Comparison of ENCODE assay signal across 8 cellular contexts in genomic region chr19:8363803-8364771, GRCh38. TPM values are rescaled to one million over a fixed set of nuclear protein-coding genes. Genes with fewer than 3 reads are reported as not detected.
DNase-seq lines count a peak whose midpoint lies in the region; ATAC-seq and TF ChIP-seq lines count a peak whose summit lies in the region.

A gene with protein sequence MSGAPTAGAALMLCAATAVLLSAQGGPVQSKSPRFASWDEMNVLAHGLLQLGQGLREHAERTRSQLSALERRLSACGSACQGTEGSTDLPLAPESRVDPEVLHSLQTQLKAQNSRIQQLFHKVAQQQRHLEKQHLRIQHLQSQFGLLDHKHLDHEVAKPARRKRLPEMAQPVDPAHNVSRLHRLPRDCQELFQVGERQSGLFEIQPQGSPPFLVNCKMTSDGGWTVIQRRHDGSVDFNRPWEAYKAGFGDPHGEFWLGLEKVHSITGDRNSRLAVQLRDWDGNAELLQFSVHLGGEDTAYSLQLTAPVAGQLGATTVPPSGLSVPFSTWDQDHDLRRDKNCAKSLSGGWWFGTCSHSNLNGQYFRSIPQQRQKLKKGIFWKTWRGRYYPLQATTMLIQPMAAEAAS (plus strand): TSS chr19:8364155. CDS start chr19:8364322, 167 bp downstream.

- intact Hi-C loops in lower leg skin (cut with DNase I; ENCODE audit: low total_unique reads) = no loop called here

- TF ChIP-seq CTCF in lower leg skin (IDR thresholded peaks at IDR 0.05) = no peak

- H3K4me3 ChIP-seq in lower leg skin (ENCODE audit: low read depth, poor library complexity, severe bottlenecking) = peak within 1 kb of the TSS; percentile 64

- DNase-seq in NCI-H345 (lab: John Stamatoyannopoulos, UW) (peak; percentile 50), NCI-H345 treated with DMSO at 0.1 percent for 48 hours (lab: John Stamatoyannopoulos, UW; ENCODE audit: unreplicated experiment) (no peak), ecto neural progenitor cell (ENCODE audit: low spot score) (peak; percentile 76), lower leg skin (ENCODE audit: low spot score in 2 of 2) (peak; percentile 77 to 96), NCI-H187 (lab: John Stamatoyannopoulos, UW) (no peak)
- peak; percentile 19 to 32 for DNase-seq in activated CD4-positive, alpha-beta T cell treated with anti-CD3 and anti-CD28 coated beads, Interleukin-2, amount 50 U/mL, for 24 hours (ENCODE audit: low read depth in 1 of 2, low spot score in 1 of 2)
- DNase-seq in stimulated activated CD4-positive, alpha-beta T cell treated with anti-CD3 and anti-CD28 coated beads, Interleukin-4, amount 100 ng/mL, for 48 hours (ENCODE audit: low read depth in 2 of 2) = peak; percentile 49 to 54

- WGBS in lower leg skin, 2 donors = 1% methylated on average over 33 to 60 of the region's 81 CpGs

- peak in 1 of 2 donors; percentile 8 for TF ChIP-seq POLR2A in lower leg skin (IDR thresholded peaks at IDR 0.05)

- no peak for ATAC-seq in HG03469 (IDR thresholded peaks at IDR 0.05; ENCODE audit: unreplicated experiment)

RNA-seq across cellular contexts. Expression of the gene that starts here (rescaled TPM):
- 10 to 100 TPM; 11.8 to 51.8 (median 34.7) TPM for total RNA-seq in lower leg skin

Comparison
In these comparisons a context has a peak if more than half of its experiments do, and no peak if none do; other contexts are left out.
1. DNase-seq: peak in NCI-H345 (single experiment), activated CD4-positive, alpha-beta T cell treated with anti-CD3 and anti-CD28 coated beads, Interleukin-2, amount 50 U/mL, for 24 hours (2 of 2), ecto neural progenitor cell (single experiment), lower leg skin (2 of 2) and stimulated activated CD4-positive, alpha-beta T cell treated with anti-CD3 and anti-CD28 coated beads, Interleukin-4, amount 100 ng/mL, for 48 hours (2 of 2); none in NCI-H345 treated with DMSO at 0.1 percent for 48 hours (single experiment) and NCI-H187 (0 of 2).